In genomic region chr15:79036323-79036722, GRCh38 we compare ENCODE assay signal across 23 cellular contexts. TPM values are rescaled to one million over a fixed set of nuclear protein-coding genes. Genes with fewer than 3 reads are reported as not detected.
"Had no signal": no experiment of that assay in that cellular context is flagged by ENCODE, and none has a peak within 500 bp of the region (broad histone marks: within the 10 kb centered on the region; RNA-seq: fewer than 3 reads in every experiment).

No MANE protein-coding gene starts in this region.

- H3K36me3 ChIP-seq: colonic mucosa, gastroesophageal sphincter, heart left ventricle, left lung, ovary, transverse colon, vagina had no signal

- DNase-seq: colonic mucosa; effector CD8-positive, alpha-beta T cell; foreskin fibroblast; heart left ventricle; left cardiac atrium; left lung; mesendoderm; midbrain; nephron progenitor cell; occipital lobe; ovary; small intestine; stimulated activated CD4-positive, alpha-beta T cell treated with anti-CD3 and anti-CD28 coated beads, Interleukin-15, amount 100 ng/mL, for 24 hours; stimulated activated CD4-positive, alpha-beta T cell treated with anti-CD3 and anti-CD28 coated beads, Interleukin-2, amount 100 ng/mL, for 48 hours; stimulated activated naive B cell treated with anti-CD40 and anti-IgM and Interleukin-4, amounts not matched to agents 10 μg/mL and 1 μg/mL and 100 μg/mL, for 72 hours; transverse colon had no signal

- H2AFZ ChIP-seq: hepatocyte had no signal

- H3K4me3 ChIP-seq: colonic mucosa, gastroesophageal sphincter, hepatocyte, left lung, ovary, transverse colon, vagina had no signal

- H3K9me3 ChIP-seq: colonic mucosa, left lung, ovary, transverse colon, vagina had no signal

- H3K4me2 ChIP-seq: hepatocyte had no signal

- H3K27ac ChIP-seq: colonic mucosa, epithelial cell of prostate, gastroesophageal sphincter, heart left ventricle, hepatocyte, left lung, ovary, transverse colon, vagina had no signal

- H3K4me1 ChIP-seq: colonic mucosa, left lung, transverse colon, vagina had no signal

- ATAC-seq: esophagus mucosa; gastroesophageal sphincter; left lung; naive thymus-derived CD8-positive, alpha-beta T cell; stimulated activated naive B cell treated with anti-CD40 and anti-IgM and Interleukin-4, amounts not matched to agents 10 μg/mL and 1 μg/mL and 100 μg/mL, for 72 hours had no signal

- H3K27me3 ChIP-seq: colonic mucosa, hepatocyte, ovary, vagina had no signal

RNA-seq across cellular contexts. Expression of gene RASGRF1, which starts 54.3 kb away (rescaled TPM):
- total RNA-seq: left cardiac atrium, pulmonary artery endothelial cell, vagina had no signal
- polyA plus RNA-seq: heart left ventricle; naive thymus-derived CD8-positive, alpha-beta T cell had no signal
